Comparison of ENCODE assay signal across 14 cellular contexts in the genomic region with DNA sequence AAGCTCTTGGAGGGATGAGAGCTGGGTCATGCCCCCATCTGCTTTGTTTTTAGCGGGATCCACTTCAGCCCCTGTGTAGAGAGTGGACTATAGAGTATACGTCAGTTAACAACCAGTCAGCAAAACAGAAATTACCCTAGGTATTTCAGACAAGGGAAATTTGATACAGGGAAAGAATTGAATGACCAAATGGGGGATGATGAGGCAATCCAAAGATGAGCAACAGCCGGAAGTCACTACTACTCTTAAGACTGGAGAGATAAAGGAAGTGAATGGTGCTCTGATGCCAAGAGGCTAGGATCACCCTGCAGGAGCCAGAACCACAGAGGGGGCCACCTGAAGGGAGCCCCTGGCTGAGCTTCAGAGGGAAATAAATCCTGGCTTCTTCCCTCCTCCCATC. TPM values are rescaled to one million over a fixed set of nuclear protein-coding genes. Genes with fewer than 3 reads are reported as not detected.
A peak's percentile ranks its signal among the peaks of the same experiment; 100 is the strongest.
DNase-seq lines count a peak whose midpoint lies in the region; TF ChIP-seq lines count a peak whose summit lies in the region.
"Had no signal": no experiment of that assay in that cellular context is flagged by ENCODE, and none has a peak within 500 bp of the region (broad histone marks: within the 10 kb centered on the region; RNA-seq: fewer than 3 reads in every experiment).

No MANE protein-coding gene starts in this region.

- H3K27me3 Mint-ChIP-seq in mesothelial cell of epicardium (ENCODE audit: low read depth), result peaks cover 46% of the 10 kb centered on the region

- TF ChIP-seq CTCF in AG09309 (IDR thresholded peaks at IDR 0.05; ENCODE audit: control insufficient read depth, insufficient read depth, low read depth, low read length, missing control alignments), result no peak
- no peak for TF ChIP-seq CTCF in mesothelial cell of epicardium (IDR thresholded peaks at IDR 0.05; ENCODE audit: unreplicated experiment)

- H3K27ac Mint-ChIP-seq in mesothelial cell of epicardium, result no peak overlapping the region
- H3K27ac Mint-ChIP-seq: activated CD4-positive, alpha-beta memory T cell treated with anti-CD3 and anti-CD28 coated beads for 36 hours had no signal

- no peak overlapping the region for H3K4me3 ChIP-seq in AG09309 (ENCODE audit: control insufficient read depth, low read depth, low read length)
- H3K4me3 ChIP-seq: suprapubic skin had no signal

- DNase-seq in AG09309 (ENCODE audit: low read depth) (peak; percentile 52), M059J (ENCODE audit: low read depth) (peak; percentile 57), RPMI7951 (ENCODE audit: low read depth) (peak; percentile 80), fibroblast of the conjunctiva (ENCODE audit: low read depth) (peak; percentile 20), mesothelial cell of epicardium (ENCODE audit: low spot score in 2 of 2, unreplicated experiment in 2 of 2) (no peak), NCI-H345 (lab: John Stamatoyannopoulos, UW) (no peak), NAMALWA (ENCODE audit: low spot score) (no peak), DMS79 (lab: John Stamatoyannopoulos, UW) (no peak)
- DNase-seq: activated CD4-positive, alpha-beta memory T cell treated with anti-CD3 and anti-CD28 coated beads for 36 hours; CD8-positive, alpha-beta memory T cell; NCI-H1092 treated with DMSO at 0.1 percent for 48 hours; SHP77 treated with DMSO at 0.1 percent for 48 hours had no signal

- H3K4me1 Mint-ChIP-seq in mesothelial cell of epicardium, result peaks cover 2% of the 10 kb centered on the region

- H3K36me3 Mint-ChIP-seq in mesothelial cell of epicardium, result peaks cover 3% of the 10 kb centered on the region
- H3K36me3 Mint-ChIP-seq: activated naive CD4-positive, alpha-beta T cell treated with anti-CD3 and anti-CD28 coated beads, Interleukin-2, amount 50 U/mL, for 72 hours had no signal

- H3K4me3 Mint-ChIP-seq in mesothelial cell of epicardium, result no peak overlapping the region
- H3K4me3 Mint-ChIP-seq: activated CD4-positive, alpha-beta memory T cell treated with anti-CD3 and anti-CD28 coated beads for 36 hours had no signal

- no peaks in the 10 kb centered on the region for H3K9me3 Mint-ChIP-seq in mesothelial cell of epicardium
- H3K9me3 Mint-ChIP-seq: activated CD4-positive, alpha-beta memory T cell treated with anti-CD3 and anti-CD28 coated beads for 36 hours; activated naive CD4-positive, alpha-beta T cell treated with anti-CD3 and anti-CD28 coated beads, Interleukin-2, amount 50 U/mL, for 72 hours; CD8-positive, alpha-beta memory T cell had no signal

RNA-seq across cellular contexts. Expression of gene GPR62, which starts 1.7 kb away (rescaled TPM):
- 0.02 TPM in 1 of 2 replicates, not detected in the other for total RNA-seq in M059J (2014; rRNA removed; shearing (Covaris generic))
- total RNA-seq in RPMI7951 (2014; rRNA removed; shearing (Covaris generic)), result not detected in 2 replicates
- total RNA-seq in mesothelial cell of epicardium, result 0.22 to 0.36 TPM (median 0.33 TPM) in 3 replicates
- total RNA-seq: activated CD4-positive, alpha-beta memory T cell treated with anti-CD3 and anti-CD28 coated beads for 36 hours; activated naive CD4-positive, alpha-beta T cell treated with anti-CD3 and anti-CD28 coated beads, Interleukin-2, amount 50 U/mL, for 72 hours; CD8-positive, alpha-beta memory T cell; suprapubic skin had no signal

RNA-seq across cellular contexts. Expression of gene PARP3, which starts 11.3 kb away (rescaled TPM):
- total RNA-seq in M059J (2014; rRNA removed; shearing (Covaris generic)), result 12.3 and 15.9 TPM in 2 replicates
- total RNA-seq in RPMI7951 (2014; rRNA removed; shearing (Covaris generic)), result 31.4 and 34.0 TPM in 2 replicates
- total RNA-seq in mesothelial cell of epicardium, result 11.9 to 13.2 TPM (median 12.0 TPM) in 3 replicates

RNA-seq across cellular contexts. Expression of gene RRP9, which starts 11.7 kb away (rescaled TPM):
- total RNA-seq in M059J (2014; rRNA removed; shearing (Covaris generic)), result 22.2 and 26.3 TPM in 2 replicates
- total RNA-seq in RPMI7951 (2014; rRNA removed; shearing (Covaris generic)), result 29.0 and 37.6 TPM in 2 replicates
- 20.5 to 20.9 TPM (median 20.6 TPM) in 3 replicates for total RNA-seq in mesothelial cell of epicardium

RNA-seq across cellular contexts. Expression of gene PCBP4, which starts 13.8 kb away (rescaled TPM):
- total RNA-seq in M059J (2014; rRNA removed; shearing (Covaris generic)), result 14.7 and 45.1 TPM in 2 replicates
- total RNA-seq in RPMI7951 (2014; rRNA removed; shearing (Covaris generic)), result 65.7 and 72.5 TPM in 2 replicates
- 58.3 to 62.0 TPM (median 59.8 TPM) in 3 replicates for total RNA-seq in mesothelial cell of epicardium

RNA-seq across cellular contexts. Expression of gene ABHD14B, which starts 20.4 kb away (rescaled TPM):
- 10.6 and 14.4 TPM in 2 replicates for total RNA-seq in M059J (2014; rRNA removed; shearing (Covaris generic))
- total RNA-seq in RPMI7951 (2014; rRNA removed; shearing (Covaris generic)), result 36.8 and 37.5 TPM in 2 replicates
- total RNA-seq in mesothelial cell of epicardium, result 25.9 to 27.2 TPM (median 26.0 TPM) in 3 replicates

Comparison
In these comparisons a context has a peak if more than half of its experiments do, and no peak if none do; other contexts are left out.
1. DNase-seq: peak in AG09309 (single experiment), M059J (single experiment), RPMI7951 (single experiment) and fibroblast of the conjunctiva (single experiment); none in mesothelial cell of epicardium (0 of 2), NCI-H345 (single experiment), NAMALWA (single experiment) and DMS79 (single experiment).